2 cellular contexts compared by ENCODE assay signal in genomic region chr17:61422116-61422799, GRCh38.
TF ChIP-seq lines count a peak whose summit lies in the region.

No MANE protein-coding gene starts in this region.

TF ChIP-seq in HepG2, 621 proteins besides CTCF, POLR2A, EP300 and RAD21:
- peak; percentile 63 for TF ChIP-seq PCBP2 (optimal IDR thresholded peaks at IDR 0.05; ENCODE audit: low read depth, low read length, poor library complexity, severe bottlenecking)
- TF ChIP-seq HNRNPK (IDR thresholded peaks at IDR 0.05; ENCODE audit: low read depth, low read length, poor library complexity, severe bottlenecking): peak; percentile 70
- TF ChIP-seq ZFAT (CRISPR knock-in tag; conservative IDR thresholded peaks at IDR 0.05): no peak

TF ChIP-seq in K562, 482 proteins besides CTCF, POLR2A, EP300 and RAD21:
- TF ChIP-seq CEBPZ (IDR thresholded peaks at IDR 0.05; ENCODE audit: borderline replicate concordance, low read depth, low read length) (no peak), NFRKB (IDR thresholded peaks at IDR 0.05; ENCODE audit: low read depth) (no peak), HDGF (IDR thresholded peaks at IDR 0.05) (no peak), ZBTB11 (CRISPR knock-in tag; IDR thresholded peaks at IDR 0.05) (peak in 1 of 3 experiments; percentile 61; a peak in 1 of 6 replicates), BCLAF1 (IDR thresholded peaks at IDR 0.05; ENCODE audit: borderline replicate concordance in 1 of 2, control insufficient read depth in 1 of 2, low read depth in 2 of 2, low read length in 1 of 2) (peak in 1 of 2 experiments; percentile 71; a peak in 1 of 4 replicates), EWSR1 (IDR thresholded peaks at IDR 0.05; ENCODE audit: borderline replicate concordance, low read depth, partially characterized antibody) (peak; percentile 50), MCM3 (IDR thresholded peaks at IDR 0.05) (no peak), THRA (IDR thresholded peaks at IDR 0.05) (no peak)
